ENCODE assay signal across 17 cellular contexts in the genomic region with DNA sequence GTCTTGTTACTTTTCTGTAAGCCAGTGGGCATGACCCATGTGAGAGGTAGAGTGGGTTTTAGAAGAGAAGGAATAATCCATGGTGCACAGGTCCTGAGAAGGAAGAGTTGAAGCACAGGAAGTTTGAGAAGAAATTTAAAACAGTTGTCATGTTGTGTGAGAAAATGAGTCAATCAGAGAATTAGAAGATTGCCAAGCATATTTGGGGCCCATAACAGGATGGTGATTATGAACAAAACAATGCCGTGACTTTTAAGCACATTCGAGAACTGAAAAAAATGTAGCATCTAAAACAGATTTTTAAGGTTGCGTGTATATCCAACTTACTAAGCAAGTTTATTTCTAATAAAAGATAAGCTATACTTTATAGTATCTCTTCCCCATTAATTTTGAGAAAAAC.
A peak's percentile ranks its signal among the peaks of the same experiment; 100 is the strongest.
DNase-seq lines count a peak whose midpoint lies in the region; ATAC-seq and TF ChIP-seq lines count a peak whose summit lies in the region.
"Had no signal": no experiment of that assay in that cellular context is flagged by ENCODE, and none has a peak within 500 bp of the region (broad histone marks: within the 10 kb centered on the region; RNA-seq: fewer than 3 reads in every experiment).

No MANE protein-coding gene starts in this region.

- intact Hi-C loops in IMR-90 (cut with micrococcal nuclease) (no loop called here), tibial artery (cut with DNase I; ENCODE audit: low total_unique reads) (no loop called here)

- DNase-seq in AG10803 (ENCODE audit: low read depth) (peak; percentile 83), GM03348 (ENCODE audit: low spot score) (peak; percentile 60), IMR-90 (peak; percentile 17), iris pigment epithelial cell (ENCODE audit: low read depth) (peak; percentile 72), superior temporal gyrus (ENCODE audit: extremely low spot score) (no peak), A172 (ENCODE audit: low spot score) (no peak), HAP-1 (ENCODE audit: low spot score in 2 of 2) (no peak), tibial artery (no peak)
- DNase-seq: C1 segment of cervical spinal cord; CD4-positive, alpha-beta memory T cell; DMS153; DND-41; HCEC 1CT; HFFc6; Karpas-422 had no signal

- no TSS peak for BruUV-seq in IMR-90 (replicated peaks; lab: Mats Ljungman, UMichigan)

- no peak overlapping the region for H4K91ac ChIP-seq in IMR-90 (ENCODE audit: insufficient read depth, low read depth, low read length)

- no peak for TF ChIP-seq RAD21 in IMR-90 (IDR thresholded peaks at IDR 0.05; ENCODE audit: low read length)

- H2AFZ ChIP-seq in IMR-90 (replicated peaks; ENCODE audit: low read length, poor library complexity) = no peak overlapping the region

- WGBS in IMR-90 (ENCODE audit: extremely low coverage in 2 of 2, insufficient read length in 1 of 2), 2 experiments = no CpG with 5 or more reads among the region's 3 CpGs

- H4K20me1 ChIP-seq in IMR-90 (ENCODE audit: insufficient read depth, low read length) = no peaks in the 10 kb centered on the region

- peaks cover 9% of the 10 kb centered on the region for H3K4me1 ChIP-seq in IMR-90 (ENCODE audit: control insufficient read depth, insufficient read depth, low read length)
- H3K4me1 ChIP-seq in HAP-1 = peaks cover 7% of the 10 kb centered on the region
- H3K4me1 ChIP-seq in tibial artery = peaks cover 0 to 49% (median 34%) of the 10 kb centered on the region in 4 donors

- in situ Hi-C loops in IMR-90 (cut with MboI; ENCODE audit: low sequenced_read_pairs) = no loop called here
- in situ Hi-C loops in HAP-1 (cut with MboI; ENCODE audit: low sequenced_read_pairs) = no loop called here

- no peaks in the 10 kb centered on the region for H3K79me1 ChIP-seq in IMR-90 (ENCODE audit: low read depth in 1 of 2, low read length in 2 of 2)

- H3K9me3 ChIP-seq in IMR-90 (ENCODE audit: control insufficient read depth, insufficient read depth, low read length) (no peaks in the 10 kb centered on the region), HAP-1 (no peaks in the 10 kb centered on the region), tibial artery (no peaks in the 10 kb centered on the region)

- CTCF ChIA-PET in IMR-90 (lab: Yijun Ruan, JAX) = no interaction called here

- H3K27me3 ChIP-seq in IMR-90 (ENCODE audit: control insufficient read depth, insufficient read depth, low read length) (no peaks in the 10 kb centered on the region), HAP-1 (ENCODE audit: low read depth) (no peaks in the 10 kb centered on the region), tibial artery (no peaks in the 10 kb centered on the region)

- no peak overlapping the region for H4K5ac ChIP-seq in IMR-90 (ENCODE audit: low read depth, low read length)

- no peak overlapping the region for H2BK15ac ChIP-seq in IMR-90 (ENCODE audit: low read depth, low read length)

- no peak overlapping the region for H3K9ac ChIP-seq in IMR-90 (ENCODE audit: low read depth, low read length)

- H2AK9ac ChIP-seq in IMR-90 (replicated peaks; ENCODE audit: low read depth, low read length, poor library complexity) = no peak overlapping the region

- no peak overlapping the region for H3K4me2 ChIP-seq in IMR-90 (ENCODE audit: low read depth, low read length)

- dilution Hi-C loops in IMR-90 (cut with HindIII; ENCODE audit: low sequenced_read_pairs, unreplicated experiment) = no loop called here

- H2AK5ac ChIP-seq in IMR-90 (ENCODE audit: low read depth, low read length) = no peak overlapping the region

- TF ChIP-seq POLR2A in IMR-90 (IDR thresholded peaks at IDR 0.05; ENCODE audit: low read depth, low read length) = no peak

- H3K27ac ChIP-seq in IMR-90 (ENCODE audit: insufficient read depth, low read length) (no peak overlapping the region), tibial artery (no peak overlapping the region)
- H3K27ac ChIP-seq: HL-60 had no signal

- no peak overlapping the region for H2BK120ac ChIP-seq in IMR-90 (ENCODE audit: low read depth, low read length)

- H2BK20ac ChIP-seq in IMR-90 (ENCODE audit: low read depth, low read length) = no peak overlapping the region

- H3K4ac ChIP-seq in IMR-90 (ENCODE audit: low read depth, low read length) = no peak overlapping the region

- no peak overlapping the region for H3K23ac ChIP-seq in IMR-90 (ENCODE audit: low read depth, low read length)

- no peaks in the 10 kb centered on the region for H3K36me3 ChIP-seq in IMR-90 (ENCODE audit: control insufficient read depth, insufficient read depth, low read length)
- no peaks in the 10 kb centered on the region for H3K36me3 ChIP-seq in HAP-1 (replicated peaks)
- no peaks in the 10 kb centered on the region for H3K36me3 ChIP-seq in tibial artery

- ATAC-seq in IMR-90 (ENCODE audit: low read depth) = no peak
- ATAC-seq: K562 had no signal

- H3K18ac ChIP-seq in IMR-90 (ENCODE audit: low read depth, low read length) = no peak overlapping the region

- H3K14ac ChIP-seq in IMR-90 (replicated peaks; ENCODE audit: low read depth, low read length) = no peak overlapping the region

- no peak overlapping the region for H3K56ac ChIP-seq in IMR-90 (ENCODE audit: extremely low read depth, insufficient read depth, low read length)

- no peak overlapping the region for H3K4me3 ChIP-seq in AG10803 (ENCODE audit: low read length)
- no peak overlapping the region for H3K4me3 ChIP-seq in IMR-90 (ENCODE audit: insufficient read depth, low read depth, low read length)
- no peak overlapping the region for H3K4me3 ChIP-seq in HAP-1
- no peak overlapping the region for H3K4me3 ChIP-seq in tibial artery
- H3K4me3 ChIP-seq: K562 had no signal

- no peak overlapping the region for H2BK5ac ChIP-seq in IMR-90 (ENCODE audit: low read depth, low read length, poor library complexity, severe bottlenecking)

- no peak for TF ChIP-seq CTCF in AG10803 (conservative IDR thresholded peaks at IDR 0.05; ENCODE audit: low read length)
- TF ChIP-seq CTCF in IMR-90 (conservative IDR thresholded peaks at IDR 0.05; ENCODE audit: low read depth, low read length) = no peak
- no peak for TF ChIP-seq CTCF in tibial artery (IDR thresholded peaks at IDR 0.05)

- no peak overlapping the region for H4K8ac ChIP-seq in IMR-90 (ENCODE audit: low read depth in 2 of 2, low read length in 2 of 2)

- POLR2A ChIA-PET in IMR-90 (lab: Charles Lee; ENCODE audit: unreplicated experiment) = no interaction called here

- H3K9me1 ChIP-seq in IMR-90 (ENCODE audit: insufficient read depth, low read length) = no peaks in the 10 kb centered on the region

TF ChIP-seq in IMR-90, 13 proteins besides CTCF, POLR2A, EP300 and RAD21:
- no peak for TF ChIP-seq CHD1 (IDR thresholded peaks at IDR 0.05; ENCODE audit: low read depth, low read length)
- TF ChIP-seq RCOR1 (IDR thresholded peaks at IDR 0.05; ENCODE audit: insufficient replicate concordance, low read length) = no peak
- TF ChIP-seq MAZ (IDR thresholded peaks at IDR 0.05; ENCODE audit: borderline replicate concordance, low read depth, low read length) = no peak
- no peak for TF ChIP-seq SMC3 (IDR thresholded peaks at IDR 0.05; ENCODE audit: low read depth, low read length)
- TF ChIP-seq MXI1 (IDR thresholded peaks at IDR 0.05; ENCODE audit: borderline replicate concordance, low read depth, low read length) = no peak

Comparison
In these comparisons a context has a peak if more than half of its experiments do, and no peak if none do; other contexts are left out.
1. DNase-seq: peak in AG10803 (single experiment), GM03348 (single experiment), IMR-90 (single experiment) and iris pigment epithelial cell (single experiment); none in superior temporal gyrus (single experiment), A172 (single experiment), HAP-1 (0 of 2) and tibial artery (0 of 2).